ENCODE assay signal across 11 cellular contexts in genomic region chr7:99137418-99138180, GRCh38. TPM values are rescaled to one million over a fixed set of nuclear protein-coding genes. Genes with fewer than 3 reads are reported as not detected.
DNase-seq lines count a peak whose midpoint lies in the region; ATAC-seq and TF ChIP-seq lines count a peak whose summit lies in the region.
"Had no signal": no experiment of that assay in that cellular context is flagged by ENCODE, and none has a peak within 500 bp of the region (broad histone marks: within the 10 kb centered on the region; RNA-seq: fewer than 3 reads in every experiment).

No MANE protein-coding gene starts in this region.

- no peak for ATAC-seq in HG03342 (IDR thresholded peaks at IDR 0.05; ENCODE audit: unreplicated experiment)
- no peak for ATAC-seq in GM18502 (IDR thresholded peaks at IDR 0.05; ENCODE audit: poor library complexity, unreplicated experiment)
- ATAC-seq: natural killer cell treated with Interleukin-12 subunit alpha and Interleukin-12 subunit beta and Interleukin-15 and Interleukin-18, amount 100 ng/mL, for 72 hours had no signal

- H3K14ac ChIP-seq in trophoblast cell (ENCODE audit: low read length) = no peak overlapping the region

- no peak overlapping the region for H3K23ac ChIP-seq in trophoblast cell (ENCODE audit: low read length)

- H3K4me2 ChIP-seq in trophoblast cell (ENCODE audit: low read length) = peak overlapping the region; percentile 7

- no CpG with 5 or more reads among the region's 10 CpGs for WGBS in trophoblast cell (ENCODE audit: extremely low coverage, insufficient coverage, insufficient read length)
- 23 to 30% methylated on average over 10 of the region's 10 CpGs for WGBS in lower leg skin, 2 donors

- no peak overlapping the region for H2BK12ac ChIP-seq in trophoblast cell (ENCODE audit: low read length)

- H3K36me3 ChIP-seq in trophoblast cell (ENCODE audit: control insufficient read depth in 1 of 2, insufficient read depth in 2 of 2, low read length in 2 of 2) = peaks cover 0 to 3% of the 10 kb centered on the region in 2 experiments

- no peak overlapping the region for H4K8ac ChIP-seq in trophoblast cell (ENCODE audit: low read depth, low read length)

- H2AFZ ChIP-seq in trophoblast cell (ENCODE audit: insufficient read depth, low read length, poor library complexity) = no peak overlapping the region

- no peak overlapping the region for H3K9ac ChIP-seq in trophoblast cell (ENCODE audit: low read length)

- intact Hi-C loops in lower leg skin (cut with DNase I; ENCODE audit: low total_unique reads) = no loop called here

- no peak overlapping the region for H3K18ac ChIP-seq in trophoblast cell (ENCODE audit: low read length)

- DNase-seq in DMS114 treated with DMSO at 0.1 percent for 48 hours (lab: John Stamatoyannopoulos, UW; ENCODE audit: unreplicated experiment) = peak; percentile 41
- peak; percentile 78 for DNase-seq in RPMI7951 (ENCODE audit: low read depth)
- DNase-seq in fibroblast of pulmonary artery (ENCODE audit: low read depth) = peak; percentile 82
- DNase-seq in trophoblast cell = peak; percentile 92 to 94
- no peak for DNase-seq in lower leg skin (ENCODE audit: low spot score in 2 of 2)
- DNase-seq in NCI-H1048 (lab: John Stamatoyannopoulos, UW) = no peak
- DNase-seq: NCI-H146; stimulated activated naive CD4-positive, alpha-beta T cell had no signal

- no peak overlapping the region for H2BK5ac ChIP-seq in trophoblast cell (ENCODE audit: low read depth, low read length, poor library complexity)

- peaks cover 6 to 11% of the 10 kb centered on the region in 2 experiments for H3K4me1 ChIP-seq in trophoblast cell (ENCODE audit: control insufficient read depth in 1 of 2, insufficient read depth in 2 of 2, low read length in 2 of 2)

- TF ChIP-seq CTCF in fibroblast of pulmonary artery (IDR thresholded peaks at IDR 0.05; ENCODE audit: low read length, missing control alignments) (peak; percentile 11), lower leg skin (IDR thresholded peaks at IDR 0.05) (no peak)

- peaks cover 14% of the 10 kb centered on the region for H3K79me2 ChIP-seq in trophoblast cell (ENCODE audit: control insufficient read depth, insufficient read depth, low read length, poor library complexity)

- no peak overlapping the region for H2BK120ac ChIP-seq in trophoblast cell (ENCODE audit: insufficient read depth, low read length, poor library complexity)

- peaks cover 11% of the 10 kb centered on the region for H3K79me1 ChIP-seq in trophoblast cell (ENCODE audit: low read length)

- no peaks in the 10 kb centered on the region for H3K9me3 ChIP-seq in trophoblast cell (ENCODE audit: insufficient read depth, low read depth, low read length)

- no peak overlapping the region for H3K4ac ChIP-seq in trophoblast cell (ENCODE audit: low read depth, low read length)

- no peak overlapping the region for H4K91ac ChIP-seq in trophoblast cell (ENCODE audit: low read depth, low read length)

- H3K27ac ChIP-seq in trophoblast cell (ENCODE audit: low read depth, low read length) = peak overlapping the region; percentile 76

- no peaks in the 10 kb centered on the region for H3K27me3 ChIP-seq in trophoblast cell (ENCODE audit: insufficient read depth, low read length)

- H3K4me3 ChIP-seq in fibroblast of pulmonary artery (replicated peaks; ENCODE audit: low read depth, low read length) (peak overlapping the region; percentile 16), trophoblast cell (ENCODE audit: low read depth, low read length) (no peak overlapping the region), lower leg skin (ENCODE audit: low read depth, poor library complexity, severe bottlenecking) (no peak overlapping the region)

- no peak for TF ChIP-seq POLR2A in lower leg skin (IDR thresholded peaks at IDR 0.05)

- no peak overlapping the region for H2AK5ac ChIP-seq in trophoblast cell (ENCODE audit: low read length)

- no peak overlapping the region for H4K12ac ChIP-seq in trophoblast cell (ENCODE audit: low read depth, low read length)

RNA-seq across cellular contexts. Expression of gene SMURF1, which starts 6.3 kb away (rescaled TPM):
- total RNA-seq in RPMI7951 (2014; rRNA removed; shearing (Covaris generic)) = 14.5 and 15.9 TPM in 2 replicates
- 31.9 and 34.4 TPM in 2 replicates for polyA plus RNA-seq in trophoblast cell (2013)
- 10 to 100 TPM; 26.8 to 44.7 (median 31.5) TPM for total RNA-seq in lower leg skin

Comparison
In these comparisons a context has a peak if more than half of its experiments do, and no peak if none do; other contexts are left out.
1. DNase-seq: peak in DMS114 treated with DMSO at 0.1 percent for 48 hours (single experiment), RPMI7951 (single experiment), fibroblast of pulmonary artery (single experiment) and trophoblast cell (2 of 2); none in lower leg skin (0 of 2) and NCI-H1048 (single experiment).